ENCODE assay signal across 18 cellular contexts in genomic region chr3:153050978-153051377, GRCh38.
DNase-seq lines count a peak whose midpoint lies in the region; ATAC-seq and TF ChIP-seq lines count a peak whose summit lies in the region.
"Had no signal": no experiment of that assay in that cellular context is flagged by ENCODE, and none has a peak within 500 bp of the region (broad histone marks: within the 10 kb centered on the region; RNA-seq: fewer than 3 reads in every experiment).

No MANE protein-coding gene starts in this region.

- CTCF ChIA-PET in HCT116 (lab: Charles Lee), result interaction anchor here (1.2 kb wide), 1 partner anchor 8 kb away, joined by 9 read pairs; no protein-coding TSS in a partner anchor

- H3K9ac ChIP-seq in HCT116 (ENCODE audit: low read length) (peak overlapping the region; percentile 40), fibroblast of lung (ENCODE audit: insufficient read depth, low read length) (no peak overlapping the region), skeletal muscle satellite cell (ENCODE audit: low read depth, low read length) (no peak overlapping the region)

- POLR2A ChIA-PET in HCT116 (lab: Charles Lee), result interaction anchor here (1.6 to 2.7 kb wide), 5 partner anchors 8 to 233 kb away, joined by 4 to 23 read pairs (median 5); partner anchors contain the start of gene RAP2B

- TF ChIP-seq POLR2A in HCT116 (IDR thresholded peaks at IDR 0.05; ENCODE audit: borderline replicate concordance, extremely low read depth, insufficient read depth, insufficient read length), result no peak

- H3K79me2 ChIP-seq in HCT116 (ENCODE audit: insufficient read depth, low read length), result no peaks in the 10 kb centered on the region
- H3K79me2 ChIP-seq in fibroblast of lung (ENCODE audit: control insufficient read depth, insufficient read depth, low read length), result no peaks in the 10 kb centered on the region

- TF ChIP-seq CTCF in HCT116 (IDR thresholded peaks at IDR 0.05 in 2 of 3, conservative IDR thresholded peaks at IDR 0.05 in 1 of 3; ENCODE audit: borderline replicate concordance in 1 of 3, insufficient read depth in 1 of 3, low read depth in 2 of 3, low read length in 2 of 3), result 0 out of 6 replicates have a peak, but pooled peaks of 1 of the 3 experiments have one; percentile 23
- TF ChIP-seq CTCF in fibroblast of lung (conservative IDR thresholded peaks at IDR 0.05 in 1 of 2, IDR thresholded peaks at IDR 0.05 in 1 of 2; ENCODE audit: low read depth in 1 of 2, low read length in 2 of 2), result no peak

- DNase-seq in HCT116 (ENCODE audit: low read depth, low spot score) (no peak), SJSA1 (ENCODE audit: low read depth in 1 of 2, low spot score in 2 of 2) (no peak), fibroblast of lung (ENCODE audit: low read depth in 2 of 2) (no peak), MG63 (no peak), Right ventricle myocardium inferior (ENCODE audit: missing footprints) (no peak)
- DNase-seq: activated B cell treated with CpG ODN at 0.5 μM for 24 hours; activated CD4-positive, alpha-beta T cell treated with anti-CD3 and anti-CD28 coated beads, Interleukin-2, amount 50 U/mL, for 48 hours; activated gamma-delta T cell; CD4-positive, alpha-beta T cell; cortex of kidney; NCI-H1105 treated with DMSO at 0.1 percent for 48 hours; NCI-H2029 treated with DMSO at 0.1 percent for 48 hours; NCI-H446; Peyer's patch had no signal

- H3K4me3 ChIP-seq in HCT116 (replicated peaks in 1 of 2; ENCODE audit: low read depth in 1 of 2, low read length in 2 of 2), result peak overlapping the region in 1 of 2 experiments; percentile 28; a peak in 2 of 4 replicates
- no peak overlapping the region for H3K4me3 ChIP-seq in SJSA1
- no peak overlapping the region for H3K4me3 ChIP-seq in fibroblast of lung (replicated peaks in 1 of 4; ENCODE audit: control extremely low read depth in 1 of 4, insufficient read depth in 1 of 4, low read depth in 3 of 4, low read length in 4 of 4)
- H3K4me3 ChIP-seq in skeletal muscle satellite cell (ENCODE audit: low read length), result no peak overlapping the region
- H3K4me3 ChIP-seq in MG63, result no peak overlapping the region
- H3K4me3 ChIP-seq: Peyer's patch, prostate gland had no signal

- intact Hi-C loops in HCT116 (cut with micrococcal nuclease) (loop anchor here (1.0 to 5.0 kb wide), 2 partner anchors 111 to 784 kb away; partner anchors contain the start of genes MBNL1 and RAP2B), Right ventricle myocardium inferior (cut with DNase I) (no loop called here)

- H3K4me2 ChIP-seq in HCT116 (ENCODE audit: low read length) (peak overlapping the region; percentile 68), fibroblast of lung (ENCODE audit: extremely low read depth, insufficient read depth, low read length) (peak overlapping the region; percentile 53), skeletal muscle satellite cell (ENCODE audit: low read length) (peak overlapping the region; percentile 50)

- ATAC-seq in HCT116 (peak; percentile 43), GM18868 (IDR thresholded peaks at IDR 0.05; ENCODE audit: unreplicated experiment) (no peak), Right ventricle myocardium inferior (no peak), HG03565 (IDR thresholded peaks at IDR 0.05; ENCODE audit: unreplicated experiment) (no peak)

- BruUV-seq in HCT116 (replicated peaks; lab: Mats Ljungman, UMichigan), result no TSS peak

- no peaks in the 10 kb centered on the region for H3K9me2 ChIP-seq in HCT116 (ENCODE audit: insufficient read depth)

- H4K20me1 ChIP-seq in HCT116 (ENCODE audit: insufficient read depth) (no peaks in the 10 kb centered on the region), fibroblast of lung (ENCODE audit: control insufficient read depth, extremely low read depth, insufficient read depth, low read length) (no peaks in the 10 kb centered on the region)

- H3K27me3 ChIP-seq in HCT116 (ENCODE audit: insufficient read depth, low read length), result no peaks in the 10 kb centered on the region
- H3K27me3 ChIP-seq in SJSA1 (replicated peaks), result no peaks in the 10 kb centered on the region
- H3K27me3 ChIP-seq in fibroblast of lung (ENCODE audit: control insufficient read depth, insufficient read depth, low read length), result no peaks in the 10 kb centered on the region
- H3K27me3 ChIP-seq in skeletal muscle satellite cell (ENCODE audit: control insufficient read depth, insufficient read depth, low read length), result no peaks in the 10 kb centered on the region
- H3K27me3 ChIP-seq in MG63, result no peaks in the 10 kb centered on the region
- H3K27me3 ChIP-seq: Peyer's patch had no signal

- H3K4me1 ChIP-seq in HCT116 (ENCODE audit: control insufficient read depth in 1 of 2, insufficient read depth in 2 of 2, low read length in 2 of 2) (peaks cover 22 to 36% of the 10 kb centered on the region in 2 experiments), SJSA1 (replicated peaks) (peaks cover 21% of the 10 kb centered on the region), fibroblast of lung (ENCODE audit: control insufficient read depth, extremely low read depth, insufficient read depth, low read length) (peaks cover 10% of the 10 kb centered on the region), skeletal muscle satellite cell (ENCODE audit: control insufficient read depth, insufficient read depth, low read length) (peaks cover 23% of the 10 kb centered on the region)
- H3K4me1 ChIP-seq: Peyer's patch, prostate gland had no signal

- H3K9me3 ChIP-seq in HCT116 (ENCODE audit: control insufficient read depth in 1 of 2, insufficient read depth in 1 of 2, low read depth in 1 of 2, low read length in 2 of 2), result no peaks in the 10 kb centered on the region
- no peaks in the 10 kb centered on the region for H3K9me3 ChIP-seq in SJSA1 (replicated peaks)
- no peaks in the 10 kb centered on the region for H3K9me3 ChIP-seq in fibroblast of lung (ENCODE audit: control insufficient read depth, insufficient read depth, low read depth, low read length)
- no peaks in the 10 kb centered on the region for H3K9me3 ChIP-seq in skeletal muscle satellite cell (replicated peaks; ENCODE audit: low read length)
- H3K9me3 ChIP-seq in MG63, result no peaks in the 10 kb centered on the region
- H3K9me3 ChIP-seq: Peyer's patch, prostate gland had no signal

- no peaks in the 10 kb centered on the region for H3K36me3 ChIP-seq in HCT116 (ENCODE audit: control insufficient read depth in 1 of 2, insufficient read depth in 2 of 2, low read length in 2 of 2)
- no peaks in the 10 kb centered on the region for H3K36me3 ChIP-seq in SJSA1
- H3K36me3 ChIP-seq in fibroblast of lung (ENCODE audit: control insufficient read depth, insufficient read depth, low read length), result no peaks in the 10 kb centered on the region
- H3K36me3 ChIP-seq in skeletal muscle satellite cell (ENCODE audit: insufficient read depth, low read length), result no peaks in the 10 kb centered on the region
- H3K36me3 ChIP-seq in MG63, result no peaks in the 10 kb centered on the region
- H3K36me3 ChIP-seq: Peyer's patch, prostate gland had no signal

- H3K27ac ChIP-seq in HCT116 (ENCODE audit: low read depth, low read length) (peak overlapping the region; percentile 77), SJSA1 (peak overlapping the region; percentile 73), fibroblast of lung (ENCODE audit: insufficient read depth, low read length) (peak overlapping the region; percentile 55)
- H3K27ac ChIP-seq: prostate gland had no signal

- TF ChIP-seq RAD21 in HCT116 (IDR thresholded peaks at IDR 0.05; ENCODE audit: low read depth), result peak; percentile 2; the same call in 1 of the 2 replicates

- H2AFZ ChIP-seq in HCT116 (ENCODE audit: low read depth, low read length, poor library complexity, severe bottlenecking) (peak overlapping the region; percentile 76), fibroblast of lung (ENCODE audit: low read length) (no peak overlapping the region)

- RAD21 ChIA-PET in HCT116 (lab: Charles Lee; ENCODE audit: low non-redundant PET in 1 of 2, low total read pairs in 2 of 2, uncharacterized antibody in 2 of 2, unreplicated experiment in 2 of 2), result no interaction called here

TF ChIP-seq in HCT116, 20 proteins besides CTCF, POLR2A, EP300 and RAD21 (continues in another document):
- TF ChIP-seq ZFX (IDR thresholded peaks at IDR 0.05), result no peak
- no peak for TF ChIP-seq SRF (IDR thresholded peaks at IDR 0.05; ENCODE audit: low read depth)
- TF ChIP-seq MAX (IDR thresholded peaks at IDR 0.05), result no peak
- TF ChIP-seq ZNF274 (IDR thresholded peaks at IDR 0.05; ENCODE audit: low read depth, low read length), result no peak
- no peak for TF ChIP-seq CEBPB (IDR thresholded peaks at IDR 0.05; ENCODE audit: low read depth)
- no peak for TF ChIP-seq SP1 (IDR thresholded peaks at IDR 0.05; ENCODE audit: low read depth)
- TF ChIP-seq SIN3A (IDR thresholded peaks at IDR 0.05; ENCODE audit: low read depth), result no peak
- TF ChIP-seq ZBTB33 (IDR thresholded peaks at IDR 0.05; ENCODE audit: extremely low read depth, insufficient replicate concordance, low read length), result no peak
- no peak for TF ChIP-seq JUND (IDR thresholded peaks at IDR 0.05)
- TF ChIP-seq EZH2phosphoT487 (IDR thresholded peaks at IDR 0.05; ENCODE audit: borderline replicate concordance), result no peak
- no peak for TF ChIP-seq FOSL1 (IDR thresholded peaks at IDR 0.05; ENCODE audit: low read depth)
- no peak for TF ChIP-seq YY1 (IDR thresholded peaks at IDR 0.05; ENCODE audit: extremely low read depth, insufficient replicate concordance, low read depth, low read length)
- no peak; the same call in 1 of the 2 replicates for TF ChIP-seq ATF3 (IDR thresholded peaks at IDR 0.05)
- TF ChIP-seq CBX3 (IDR thresholded peaks at IDR 0.05; ENCODE audit: low read depth), result no peak
